Comparison of ENCODE assay signal across 1 cellular context in the genomic region with DNA sequence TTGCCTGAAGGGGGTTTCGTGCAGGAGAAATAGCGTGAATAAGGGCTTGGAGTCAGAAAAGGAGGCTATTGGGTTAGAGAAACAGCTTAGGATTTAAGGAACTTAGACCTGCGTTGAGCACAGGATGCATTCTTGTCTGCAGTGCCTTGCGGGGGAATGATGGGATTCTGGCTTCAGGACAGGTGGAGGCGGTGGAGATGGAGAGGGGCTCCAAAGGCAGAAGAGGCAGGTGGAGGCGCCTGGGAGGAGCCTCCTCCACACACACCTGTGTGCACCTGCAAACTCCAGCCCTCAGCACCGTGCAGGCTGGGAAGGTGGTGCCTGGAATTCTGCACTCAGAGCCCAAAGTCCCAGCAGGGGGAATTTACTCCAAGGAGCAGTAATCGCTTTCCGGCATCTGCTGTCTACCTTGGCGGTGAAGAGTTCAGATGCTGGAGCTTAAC.
TF ChIP-seq lines count a peak whose summit lies in the region.

No MANE protein-coding gene starts in this region.

TF ChIP-seq in HepG2, 621 proteins besides CTCF, POLR2A, EP300 and RAD21:
- TF ChIP-seq ZNF776 (CRISPR knock-in tag; IDR thresholded peaks at IDR 0.05) (0 out of 2 replicates have a peak, but pooled peaks have one; percentile 29), BORCS8-MEF2B (CRISPR knock-in tag; IDR thresholded peaks at IDR 0.05) (no peak), ZNF253 (CRISPR knock-in tag; IDR thresholded peaks at IDR 0.05; ENCODE audit: borderline replicate concordance) (0 out of 2 replicates have a peak, but pooled peaks have one; percentile 44)
